Comparison of ENCODE assay signal across 8 cellular contexts in genomic region chr15:31197497-31198414, GRCh38.
DNase-seq lines count a peak whose midpoint lies in the region; ATAC-seq, FAIRE-seq and TF ChIP-seq lines count a peak whose summit lies in the region.

No MANE protein-coding gene starts in this region.

- H2AFZ ChIP-seq in GM12878 (ENCODE audit: control insufficient read depth, low read depth, low read length), result peak overlapping the region; percentile 58; the same call in 1 of the 2 replicates

- no peaks in the 10 kb centered on the region for H4K20me1 ChIP-seq in GM12878 (ENCODE audit: control insufficient read depth, insufficient read depth)

- in situ Hi-C loops in GM12878 (cut with MboI), result no loop called here

- no peak for TF ChIP-seq POLR2A in GM12878 (IDR thresholded peaks at IDR 0.05; ENCODE audit: low read depth, low read length)

- BruUV-seq in GM12878 (replicated peaks; lab: Mats Ljungman, UMichigan), result no TSS peak

- TF ChIP-seq CTCF in GM12878 (IDR thresholded peaks at IDR 0.05 in 2 of 3, conservative IDR thresholded peaks at IDR 0.05 in 1 of 3; ENCODE audit: control insufficient read depth in 2 of 3, extremely low read depth in 1 of 3, insufficient read depth in 1 of 3, low read depth in 3 of 3, low read length in 3 of 3) (peak; percentile 81 to 91 (median 81)), liver (IDR thresholded peaks at IDR 0.05; ENCODE audit: low read depth, low read length, missing input control) (peak; percentile 69)

- ATAC-seq in GM12878 (peak; percentile 68), GM19351 (IDR thresholded peaks at IDR 0.05; ENCODE audit: unreplicated experiment) (no peak), GM21528 (IDR thresholded peaks at IDR 0.05; ENCODE audit: low FRiP score, unreplicated experiment) (no peak)

- peak; percentile 31 for FAIRE-seq in GM12878 (lab: Jason Lieb, UNC)
- no peak for FAIRE-seq in urothelium cell line (lab: Jason Lieb, UNC)

- WGBS in GM12878 (ENCODE audit: insufficient coverage, insufficient replicate concordance, low lambda C conversion rate, missing lambda C conversion rate), result 27% methylated on average over 15 of the region's 15 CpGs
- WGBS in liver, result 63% methylated on average over 15 of the region's 15 CpGs

- H3K9ac ChIP-seq in GM12878 (ENCODE audit: control insufficient read depth, insufficient read depth, low read length) (no peak overlapping the region), liver (ENCODE audit: low read depth in 1 of 2, low read length in 2 of 2) (no peak overlapping the region)

- H3K4me1 ChIP-seq in GM12878 (ENCODE audit: control insufficient read depth, insufficient read depth, low read length) (peaks cover 22% of the 10 kb centered on the region), liver (ENCODE audit: control insufficient read depth in 4 of 4, insufficient read depth in 4 of 4, low read length in 3 of 4) (peaks cover 0 to 10% (median 1%) of the 10 kb centered on the region in 4 donors)

- SMC1A ChIA-PET in GM12878 (lab: Charles Lee; ENCODE audit: uncharacterized antibody, unreplicated experiment), result interaction anchor here (0.6 to 1.4 kb wide), 6 partner anchors 28 to 293 kb away, joined by 3 to 10 read pairs (median 4); no protein-coding TSS in a partner anchor

- H3K27ac ChIP-seq in GM12878 (ENCODE audit: control insufficient read depth, insufficient read depth), result peak overlapping the region; percentile 6; the same call in 1 of the 2 replicates
- no peak overlapping the region for H3K27ac ChIP-seq in liver (ENCODE audit: low read depth in 1 of 2, low read length in 2 of 2)

- H3K36me3 ChIP-seq in GM12878 (ENCODE audit: control insufficient read depth in 2 of 2, insufficient read depth in 2 of 2, low read length in 1 of 2) (no peaks in the 10 kb centered on the region), liver (ENCODE audit: control insufficient read depth in 4 of 4, insufficient read depth in 3 of 4, low read depth in 1 of 4, low read length in 3 of 4) (no peaks in the 10 kb centered on the region)

- no peaks in the 10 kb centered on the region for H3K79me2 ChIP-seq in GM12878 (ENCODE audit: control insufficient read depth, insufficient read depth, low read length)

- RAD21 ChIA-PET in GM12878 (lab: Charles Lee; ENCODE audit: unreplicated experiment), result interaction anchor here (1.0 to 1.3 kb wide), 2 partner anchors 239 to 291 kb away, joined by 3 read pairs; no protein-coding TSS in a partner anchor

- POLR2A ChIA-PET in GM12878 (lab: Charles Lee), result interaction anchor here (0.6 to 1.1 kb wide), 2 partner anchors 200 to 237 kb away, joined by 3 read pairs; no protein-coding TSS in a partner anchor

- intact Hi-C loops in GM12878 (cut with micrococcal nuclease; ENCODE audit: unreplicated experiment), result loop anchor here (5.0 kb wide), 1 partner anchor 295 kb away; the partner anchor contains the start of gene FAN1

- H3K4me3 ChIP-seq in GM12878 (no peak overlapping the region), liver (ENCODE audit: low read depth in 1 of 3, low read length in 3 of 3) (no peak overlapping the region)

- H3K27me3 ChIP-seq in GM12878 (replicated peaks in 1 of 2; ENCODE audit: control insufficient read depth in 2 of 2, insufficient read depth in 2 of 2, low read length in 1 of 2), result no peaks in the 10 kb centered on the region
- H3K27me3 ChIP-seq in liver (ENCODE audit: control insufficient read depth in 4 of 4, insufficient read depth in 4 of 4, low read length in 3 of 4), result no peaks in the 10 kb centered on the region

- H3K9me3 ChIP-seq in GM12878 (replicated peaks; ENCODE audit: control insufficient read depth, insufficient read depth, low read length), result no peaks in the 10 kb centered on the region; the same call in 1 of the 3 replicates
- no peaks in the 10 kb centered on the region for H3K9me3 ChIP-seq in liver (ENCODE audit: control insufficient read depth in 4 of 4, low read length in 3 of 4)

- DNase-seq in SKM-1 treated with dmso at 0.1 percent for 144 hours (lab: John Stamatoyannopoulos, UW; ENCODE audit: unreplicated experiment), result peak; percentile 19
- no peak for DNase-seq in SKM-1 (lab: John Stamatoyannopoulos, UW; ENCODE audit: unreplicated experiment)
- DNase-seq in RKO (ENCODE audit: low spot score), result peak; percentile 34
- peak; percentile 47 for DNase-seq in GM12878 (ENCODE audit: low read depth, low spot score)
- DNase-seq in urothelium cell line (ENCODE audit: low spot score), result peak; percentile 44

- peak; percentile 56 for TF ChIP-seq RAD21 in GM12878 (IDR thresholded peaks at IDR 0.05; ENCODE audit: insufficient read depth, low read depth, low read length)
- TF ChIP-seq RAD21 in liver (IDR thresholded peaks at IDR 0.05), result peak; percentile 67 to 90

- CTCF ChIA-PET in GM12878 (lab: Yijun Ruan, JAX), result interaction anchor here (0.6 to 14.5 kb wide), 8 partner anchors 16 to 396 kb away, joined by 3 to 197 read pairs (median 5); no protein-coding TSS in a partner anchor

- no peak for TF ChIP-seq EP300 in GM12878 (IDR thresholded peaks at IDR 0.05; ENCODE audit: borderline replicate concordance in 1 of 2, control insufficient read depth in 1 of 2, low read depth in 2 of 2, low read length in 2 of 2)

- peak overlapping the region; percentile 73 for H3K4me2 ChIP-seq in GM12878 (ENCODE audit: control insufficient read depth, insufficient read depth)

TF ChIP-seq in GM12878, 131 proteins besides CTCF, POLR2A, EP300 and RAD21 (continues in another document):
- TF ChIP-seq STAT1 (conservative IDR thresholded peaks at IDR 0.05) (no peak), POLR2AphosphoS5 (IDR thresholded peaks at IDR 0.05; ENCODE audit: low read length) (0 out of 2 replicates have a peak, but pooled peaks have one; percentile 27), IKZF1 (conservative IDR thresholded peaks at IDR 0.05) (peak; percentile 43), SUPT20H (IDR thresholded peaks at IDR 0.05; ENCODE audit: borderline replicate concordance, control insufficient read depth, low read depth, low read length) (no peak), SMC3 (IDR thresholded peaks at IDR 0.05; ENCODE audit: borderline replicate concordance, low read length) (peak; percentile 71), MEF2B (IDR thresholded peaks at IDR 0.05; ENCODE audit: partially characterized antibody, poor library complexity, severe bottlenecking) (peak; percentile 86), RUNX3 (IDR thresholded peaks at IDR 0.05; ENCODE audit: low read length) (peak; percentile 49), IKZF2 (IDR thresholded peaks at IDR 0.05) (peak in 1 of 2 experiments; percentile 58; a peak in 1 of 4 replicates), NR2F1 (conservative IDR thresholded peaks at IDR 0.05) (0 out of 2 replicates have a peak, but pooled peaks have one; percentile 16), NFIC (IDR thresholded peaks at IDR 0.05; ENCODE audit: low read depth, low read length) (peak; percentile 62), YY1 (IDR thresholded peaks at IDR 0.05; ENCODE audit: low read depth, low read length) (peak; percentile 39; the same call in 1 of the 2 replicates), NBN (IDR thresholded peaks at IDR 0.05) (no peak), TCF12 (IDR thresholded peaks at IDR 0.05; ENCODE audit: low read depth, low read length) (peak; percentile 69; the same call in 1 of the 2 replicates)
- TF ChIP-seq, protein P1, sequence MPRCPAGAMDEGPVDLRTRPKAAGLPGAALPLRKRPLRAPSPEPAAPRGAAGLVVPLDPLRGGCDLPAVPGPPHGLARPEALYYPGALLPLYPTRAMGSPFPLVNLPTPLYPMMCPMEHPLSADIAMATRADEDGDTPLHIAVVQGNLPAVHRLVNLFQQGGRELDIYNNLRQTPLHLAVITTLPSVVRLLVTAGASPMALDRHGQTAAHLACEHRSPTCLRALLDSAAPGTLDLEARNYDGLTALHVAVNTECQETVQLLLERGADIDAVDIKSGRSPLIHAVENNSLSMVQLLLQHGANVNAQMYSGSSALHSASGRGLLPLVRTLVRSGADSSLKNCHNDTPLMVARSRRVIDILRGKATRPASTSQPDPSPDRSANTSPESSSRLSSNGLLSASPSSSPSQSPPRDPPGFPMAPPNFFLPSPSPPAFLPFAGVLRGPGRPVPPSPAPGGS (IDR thresholded peaks at IDR 0.05; ENCODE audit: borderline replicate concordance, insufficient read depth, low read depth, low read length, poor library complexity, severe bottlenecking), result peak; percentile 36

TF ChIP-seq in liver, 16 proteins besides CTCF, POLR2A, EP300 and RAD21:
- TF ChIP-seq HNF4A (conservative IDR thresholded peaks at IDR 0.05), result peak in 1 of 2 donors; percentile 29
- TF ChIP-seq, protein P2, sequence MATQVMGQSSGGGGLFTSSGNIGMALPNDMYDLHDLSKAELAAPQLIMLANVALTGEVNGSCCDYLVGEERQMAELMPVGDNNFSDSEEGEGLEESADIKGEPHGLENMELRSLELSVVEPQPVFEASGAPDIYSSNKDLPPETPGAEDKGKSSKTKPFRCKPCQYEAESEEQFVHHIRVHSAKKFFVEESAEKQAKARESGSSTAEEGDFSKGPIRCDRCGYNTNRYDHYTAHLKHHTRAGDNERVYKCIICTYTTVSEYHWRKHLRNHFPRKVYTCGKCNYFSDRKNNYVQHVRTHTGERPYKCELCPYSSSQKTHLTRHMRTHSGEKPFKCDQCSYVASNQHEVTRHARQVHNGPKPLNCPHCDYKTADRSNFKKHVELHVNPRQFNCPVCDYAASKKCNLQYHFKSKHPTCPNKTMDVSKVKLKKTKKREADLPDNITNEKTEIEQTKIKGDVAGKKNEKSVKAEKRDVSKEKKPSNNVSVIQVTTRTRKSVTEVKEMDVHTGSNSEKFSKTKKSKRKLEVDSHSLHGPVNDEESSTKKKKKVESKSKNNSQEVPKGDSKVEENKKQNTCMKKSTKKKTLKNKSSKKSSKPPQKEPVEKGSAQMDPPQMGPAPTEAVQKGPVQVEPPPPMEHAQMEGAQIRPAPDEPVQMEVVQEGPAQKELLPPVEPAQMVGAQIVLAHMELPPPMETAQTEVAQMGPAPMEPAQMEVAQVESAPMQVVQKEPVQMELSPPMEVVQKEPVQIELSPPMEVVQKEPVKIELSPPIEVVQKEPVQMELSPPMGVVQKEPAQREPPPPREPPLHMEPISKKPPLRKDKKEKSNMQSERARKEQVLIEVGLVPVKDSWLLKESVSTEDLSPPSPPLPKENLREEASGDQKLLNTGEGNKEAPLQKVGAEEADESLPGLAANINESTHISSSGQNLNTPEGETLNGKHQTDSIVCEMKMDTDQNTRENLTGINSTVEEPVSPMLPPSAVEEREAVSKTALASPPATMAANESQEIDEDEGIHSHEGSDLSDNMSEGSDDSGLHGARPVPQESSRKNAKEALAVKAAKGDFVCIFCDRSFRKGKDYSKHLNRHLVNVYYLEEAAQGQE (IDR thresholded peaks at IDR 0.05), result no peak
